1 cellular context compared by ENCODE assay signal in the genomic region with DNA sequence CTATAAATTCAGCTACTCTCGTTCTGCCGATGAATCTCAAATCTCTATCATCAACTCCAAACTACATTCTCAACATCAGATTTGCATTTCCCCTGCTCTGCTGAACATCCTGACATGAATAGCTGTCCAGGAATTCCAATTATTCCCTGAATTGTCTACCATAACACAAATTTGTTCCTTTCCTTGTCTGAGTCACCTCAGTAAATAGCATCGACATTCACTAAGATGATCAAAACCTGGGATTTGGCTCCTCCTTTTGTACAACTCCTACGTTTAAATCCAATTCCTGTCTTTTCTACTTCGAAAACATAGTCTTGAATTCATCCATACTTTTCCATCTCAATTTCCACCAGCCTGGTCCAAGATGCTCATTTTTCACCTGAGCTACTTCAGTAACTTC.
TF ChIP-seq lines count a peak whose summit lies in the region.

No MANE protein-coding gene starts in this region.

TF ChIP-seq in SK-N-SH, 30 proteins besides CTCF, POLR2A, EP300 and RAD21 (continued from another document):
- TF ChIP-seq, protein P1, sequence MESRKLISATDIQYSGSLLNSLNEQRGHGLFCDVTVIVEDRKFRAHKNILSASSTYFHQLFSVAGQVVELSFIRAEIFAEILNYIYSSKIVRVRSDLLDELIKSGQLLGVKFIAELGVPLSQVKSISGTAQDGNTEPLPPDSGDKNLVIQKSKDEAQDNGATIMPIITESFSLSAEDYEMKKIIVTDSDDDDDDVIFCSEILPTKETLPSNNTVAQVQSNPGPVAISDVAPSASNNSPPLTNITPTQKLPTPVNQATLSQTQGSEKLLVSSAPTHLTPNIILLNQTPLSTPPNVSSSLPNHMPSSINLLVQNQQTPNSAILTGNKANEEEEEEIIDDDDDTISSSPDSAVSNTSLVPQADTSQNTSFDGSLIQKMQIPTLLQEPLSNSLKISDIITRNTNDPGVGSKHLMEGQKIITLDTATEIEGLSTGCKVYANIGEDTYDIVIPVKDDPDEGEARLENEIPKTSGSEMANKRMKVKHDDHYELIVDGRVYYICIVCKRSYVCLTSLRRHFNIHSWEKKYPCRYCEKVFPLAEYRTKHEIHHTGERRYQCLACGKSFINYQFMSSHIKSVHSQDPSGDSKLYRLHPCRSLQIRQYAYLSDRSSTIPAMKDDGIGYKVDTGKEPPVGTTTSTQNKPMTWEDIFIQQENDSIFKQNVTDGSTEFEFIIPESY (IDR thresholded peaks at IDR 0.05; ENCODE audit: borderline replicate concordance, low read depth) = 0 out of 2 replicates have a peak, but pooled peaks have one; percentile 28
- TF ChIP-seq NRF1 (IDR thresholded peaks at IDR 0.05; ENCODE audit: low read depth, low read length) (no peak), MEF2A (IDR thresholded peaks at IDR 0.05; ENCODE audit: borderline replicate concordance, low read depth) (peak; percentile 57), TCF12 (IDR thresholded peaks at IDR 0.05) (peak; percentile 91), SIN3A (IDR thresholded peaks at IDR 0.05; ENCODE audit: borderline replicate concordance, low read depth, low read length) (no peak), RFX5 (IDR thresholded peaks at IDR 0.05; ENCODE audit: low read length) (no peak), NFIC (IDR thresholded peaks at IDR 0.05; ENCODE audit: borderline replicate concordance) (peak; percentile 36; the same call in 1 of the 2 replicates), JUND (IDR thresholded peaks at IDR 0.05) (peak; percentile 95), FOXJ3 (CRISPR knock-in tag; IDR thresholded peaks at IDR 0.05) (no peak), GABPA (IDR thresholded peaks at IDR 0.05; ENCODE audit: low read depth) (no peak)
- TF ChIP-seq, protein P2, sequence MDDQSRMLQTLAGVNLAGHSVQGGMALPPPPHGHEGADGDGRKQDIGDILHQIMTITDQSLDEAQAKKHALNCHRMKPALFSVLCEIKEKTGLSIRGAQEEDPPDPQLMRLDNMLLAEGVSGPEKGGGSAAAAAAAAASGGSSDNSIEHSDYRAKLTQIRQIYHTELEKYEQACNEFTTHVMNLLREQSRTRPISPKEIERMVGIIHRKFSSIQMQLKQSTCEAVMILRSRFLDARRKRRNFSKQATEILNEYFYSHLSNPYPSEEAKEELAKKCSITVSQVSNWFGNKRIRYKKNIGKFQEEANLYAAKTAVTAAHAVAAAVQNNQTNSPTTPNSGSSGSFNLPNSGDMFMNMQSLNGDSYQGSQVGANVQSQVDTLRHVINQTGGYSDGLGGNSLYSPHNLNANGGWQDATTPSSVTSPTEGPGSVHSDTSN (IDR thresholded peaks at IDR 0.05) = peak; percentile 75
